8 cellular contexts compared by ENCODE assay signal in genomic region chr14:23320584-23321571, GRCh38. TPM values are rescaled to one million over a fixed set of nuclear protein-coding genes. Genes with fewer than 3 reads are reported as not detected.
DNase-seq lines count a peak whose midpoint lies in the region; ATAC-seq, FAIRE-seq and TF ChIP-seq lines count a peak whose summit lies in the region.

Gene PABPN1, plus strand, starts transcription at chr14:23321457. Its CDS starts 13 bp downstream, at chr14:23321470.

- H3K4me3 Mint-ChIP-seq in T-helper 2 cell treated with Interferon-gamma antibody and Interleukin-4, amounts not matched to agents 5 μg/mL and 100 μg/mL, for 36 hours: peak within 1 kb of the TSS; percentile 88

- H3K4me1 Mint-ChIP-seq in T-helper 2 cell treated with Interferon-gamma antibody and Interleukin-4, amounts not matched to agents 5 μg/mL and 100 μg/mL, for 36 hours (ENCODE audit: low read depth): peaks cover 21% of the 10 kb centered on the region

- H3K9me3 ChIP-seq in ascending aorta: no peaks in the 10 kb centered on the region
- no peaks in the 10 kb centered on the region for H3K9me3 ChIP-seq in right atrium auricular region
- no peaks in the 10 kb centered on the region for H3K9me3 ChIP-seq in psoas muscle

- peaks cover 40% of the 10 kb centered on the region for H3K36me3 Mint-ChIP-seq in T-helper 2 cell treated with Interferon-gamma antibody and Interleukin-4, amounts not matched to agents 5 μg/mL and 100 μg/mL, for 36 hours (ENCODE audit: low read depth)

- peak within 1 kb of the TSS; percentile 92 for H3K27ac Mint-ChIP-seq in T-helper 2 cell treated with Interferon-gamma antibody and Interleukin-4, amounts not matched to agents 5 μg/mL and 100 μg/mL, for 36 hours

- 4% methylated on average over 58 to 63 of the region's 63 CpGs for WGBS in psoas muscle, 3 donors

- H3K27me3 ChIP-seq in ascending aorta: no peaks in the 10 kb centered on the region
- H3K27me3 ChIP-seq in right atrium auricular region: no peaks in the 10 kb centered on the region
- H3K27me3 ChIP-seq in psoas muscle (ENCODE audit: insufficient read depth in 3 of 3, low read length in 2 of 3): no peaks in the 10 kb centered on the region

- no peaks in the 10 kb centered on the region for H3K27me3 Mint-ChIP-seq in T-helper 2 cell treated with Interferon-gamma antibody and Interleukin-4, amounts not matched to agents 5 μg/mL and 100 μg/mL, for 36 hours (ENCODE audit: low read depth)

- H3K36me3 ChIP-seq in ascending aorta (peaks cover 28 to 29% of the 10 kb centered on the region in 2 donors), right atrium auricular region (peaks cover 33% of the 10 kb centered on the region), psoas muscle (ENCODE audit: insufficient read depth in 1 of 2, low read depth in 1 of 2) (peaks cover 5 to 37% of the 10 kb centered on the region in 2 donors)

- intact Hi-C loops in ascending aorta (cut with DNase I): loop anchor here (1.0 to 10.0 kb wide), 9 partner anchors 15 to 1044 kb away; partner anchors contain the start of genes BCL2L2, DCAF11, HOMEZ and NFATC4
- intact Hi-C loops in psoas muscle (cut with DNase I): loop anchor here in 1 of 2 donors (5.0 to 10.0 kb wide), 2 partner anchors 146 to 234 kb away; partner anchors contain the start of genes NGDN, THTPA and ZFHX2

- peak; percentile 91 for ATAC-seq in GM18502 (IDR thresholded peaks at IDR 0.05; ENCODE audit: poor library complexity, unreplicated experiment)
- peak; percentile 93 for ATAC-seq in HG02970 (IDR thresholded peaks at IDR 0.05; ENCODE audit: low FRiP score, unreplicated experiment)
- ATAC-seq in psoas muscle: peak; percentile 92 to 94 (median 92)

- H3K4me1 ChIP-seq in ascending aorta (peaks cover 5 to 16% of the 10 kb centered on the region in 2 donors), right atrium auricular region (peaks cover 0 to 29% of the 10 kb centered on the region in 2 donors), psoas muscle (peaks cover 15% of the 10 kb centered on the region)

- peaks cover 11% of the 10 kb centered on the region for H3K9me3 Mint-ChIP-seq in T-helper 2 cell treated with Interferon-gamma antibody and Interleukin-4, amounts not matched to agents 5 μg/mL and 100 μg/mL, for 36 hours

- H3K27ac ChIP-seq in ascending aorta: peak within 1 kb of the TSS; percentile 98 to 99
- H3K27ac ChIP-seq in right atrium auricular region: peak within 1 kb of the TSS; percentile 89 to 97
- H3K27ac ChIP-seq in psoas muscle: peak within 1 kb of the TSS; percentile 97

- FAIRE-seq in urothelium cell line (lab: Jason Lieb, UNC): peak; percentile 9

- H3K4me3 ChIP-seq in ascending aorta (peak within 1 kb of the TSS; percentile 98 to 99), right atrium auricular region (peak within 1 kb of the TSS; percentile 74 to 92), psoas muscle (peak within 1 kb of the TSS; percentile 98)

- peak; percentile 99 for DNase-seq in NCI-H1930 (lab: John Stamatoyannopoulos, UW)
- DNase-seq in T-helper 2 cell treated with Interferon-gamma antibody and Interleukin-4, amounts not matched to agents 5 μg/mL and 100 μg/mL, for 36 hours (ENCODE audit: low spot score): peak; percentile 98
- DNase-seq in ascending aorta (ENCODE audit: low spot score in 2 of 2): peak; percentile 98 to 100
- peak; percentile 100 for DNase-seq in right atrium auricular region (ENCODE audit: low spot score)
- peak; percentile 98 to 99 for DNase-seq in psoas muscle
- DNase-seq in urothelium cell line (ENCODE audit: low spot score): peak; percentile 97

- TF ChIP-seq CTCF in ascending aorta (IDR thresholded peaks at IDR 0.05) (no peak), right atrium auricular region (IDR thresholded peaks at IDR 0.05) (no peak), psoas muscle (IDR thresholded peaks at IDR 0.05) (no peak)

RNA-seq across cellular contexts. Expression of gene PABPN1, which starts in this region (rescaled TPM):
- total RNA-seq in ascending aorta (90.6 TPM), right atrium auricular region (10 to 100 TPM; 26.0 to 36.1 TPM), psoas muscle (10 to 100 TPM; 65.2 to 84.0 (median 79.6) TPM)
- 100 to 1,000 TPM in 2 of 3 donors, 10 to 100 TPM in 1; 73.6 to 104 (median 102) TPM for polyA plus RNA-seq in psoas muscle

Comparison
In these comparisons a context has a peak if more than half of its experiments do, and no peak if none do; other contexts are left out.
1. Peak in every context shown above with its lines: DNase-seq, ATAC-seq, H3K4me3 ChIP-seq and H3K27ac ChIP-seq.